In the genomic region with DNA sequence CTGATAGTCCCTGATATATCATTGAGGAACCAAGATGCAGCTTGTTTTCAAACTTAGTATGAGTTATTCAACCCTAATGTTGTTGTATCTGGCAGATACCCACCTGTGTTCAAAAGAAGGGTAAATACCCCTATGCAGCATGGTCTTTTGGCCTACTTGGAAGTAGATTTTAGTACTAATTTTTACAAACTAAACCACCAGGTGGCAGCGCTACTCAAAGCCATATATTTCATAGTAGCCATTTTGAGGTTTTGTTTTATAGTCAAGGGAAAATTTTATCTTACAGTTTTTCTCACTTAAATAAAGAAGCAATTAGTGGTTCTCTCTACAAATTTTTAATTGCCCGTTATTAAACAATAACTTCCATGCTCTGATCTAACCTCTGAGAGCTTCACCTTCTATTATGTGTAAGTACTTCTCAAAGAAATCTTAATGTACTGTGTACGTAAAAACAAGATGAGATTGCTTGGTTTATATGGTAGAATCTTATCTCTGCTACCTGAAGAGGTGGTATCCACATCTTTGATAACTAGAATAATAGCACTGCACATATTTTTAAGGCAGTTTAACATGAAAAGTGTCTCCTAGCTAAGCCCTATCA, we compare ENCODE assay signal across 8 cellular contexts.
DNase-seq lines count a peak whose midpoint lies in the region; ATAC-seq and TF ChIP-seq lines count a peak whose summit lies in the region.

No MANE protein-coding gene starts in this region.

- ATAC-seq in HG02870 (IDR thresholded peaks at IDR 0.05; ENCODE audit: unreplicated experiment) (peak; percentile 61), HG03045 (IDR thresholded peaks at IDR 0.05; ENCODE audit: unreplicated experiment) (no peak)

- TF ChIP-seq POLR2A in erythroblast (IDR thresholded peaks at IDR 0.05; ENCODE audit: low read length), result no peak

- DNase-seq in DMS153 treated with DMSO at 0.1 percent for 48 hours (lab: John Stamatoyannopoulos, UW; ENCODE audit: unreplicated experiment), result peak; percentile 31
- DNase-seq in DMS153 (lab: John Stamatoyannopoulos, UW), result no peak
- peak; percentile 62 for DNase-seq in NCI-H2227 (lab: John Stamatoyannopoulos, UW; ENCODE audit: unreplicated experiment)
- DNase-seq in activated CD4-positive, alpha-beta T cell treated with anti-CD3 and anti-CD28 coated beads for 48 hours, result peak; percentile 57
- DNase-seq in erythroblast (lab: John Stamatoyannopoulos, UW), result peak; percentile 72 to 82
- peak; percentile 14 for DNase-seq in non-pigmented ciliary epithelial cell (ENCODE audit: low read depth)
